Comparison of ENCODE assay signal across 12 cellular contexts in genomic region chr12:96570579-96570978, GRCh38.
DNase-seq lines count a peak whose midpoint lies in the region; ATAC-seq, FAIRE-seq and TF ChIP-seq lines count a peak whose summit lies in the region.
"Had no signal": no experiment of that assay in that cellular context is flagged by ENCODE, and none has a peak within 500 bp of the region (broad histone marks: within the 10 kb centered on the region; RNA-seq: fewer than 3 reads in every experiment).

No MANE protein-coding gene starts in this region.

- TF ChIP-seq POLR2A in GM12892 (IDR thresholded peaks at IDR 0.05; ENCODE audit: low read depth, low read length), result no peak

- peak; percentile 33 for FAIRE-seq in GM12892 (lab: Jason Lieb, UNC)

- no peak for DNase-seq in GM12892 (ENCODE audit: insufficient read length)
- DNase-seq in activated naive CD4-positive, alpha-beta T cell (lab: John Stamatoyannopoulos, UW), result no peak
- no peak for DNase-seq in AG08395 (ENCODE audit: low spot score)
- DNase-seq in effector CD8-positive, alpha-beta T cell (lab: John Stamatoyannopoulos, UW), result no peak
- DNase-seq in stimulated activated CD4-positive, alpha-beta T cell treated with anti-CD3 and anti-CD28 coated beads, Interleukin-1b, Interleukin-23, amount 100 ng/mL, for 48 hours, result no peak
- DNase-seq: DMS79; KG1; midbrain; stimulated activated naive CD4-positive, alpha-beta T cell had no signal

- ATAC-seq in GM19035 (IDR thresholded peaks at IDR 0.05; ENCODE audit: unreplicated experiment), result peak; percentile 36
- ATAC-seq in HG02763 (IDR thresholded peaks at IDR 0.05; ENCODE audit: unreplicated experiment), result peak; percentile 15
- ATAC-seq in HG03521 (IDR thresholded peaks at IDR 0.05; ENCODE audit: unreplicated experiment), result peak; percentile 27
